1 cellular context compared by ENCODE assay signal in the genomic region with DNA sequence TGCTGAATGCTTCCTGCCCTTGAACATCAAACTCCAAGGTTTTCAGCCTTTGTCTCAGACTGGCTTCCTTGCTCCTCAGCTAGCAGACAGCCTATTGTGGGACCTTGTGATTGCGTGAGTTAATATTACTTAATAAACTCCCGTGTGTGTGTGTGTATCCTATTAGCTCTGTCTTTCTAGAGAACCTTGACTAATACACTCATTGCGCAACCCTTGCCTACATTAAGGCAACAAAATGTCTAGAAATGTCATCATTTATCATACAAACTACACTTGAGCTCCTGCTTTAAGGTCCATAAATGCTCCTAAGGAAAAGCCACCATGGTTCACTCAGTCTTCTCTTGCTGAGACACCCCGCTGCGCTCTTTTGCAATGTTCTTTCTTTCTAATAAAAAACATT.
TF ChIP-seq lines count a peak whose summit lies in the region.

No MANE protein-coding gene starts in this region.

TF ChIP-seq in WTC11, 78 proteins besides CTCF, POLR2A, EP300 and RAD21 (continued from another document):
- TF ChIP-seq, protein P1, sequence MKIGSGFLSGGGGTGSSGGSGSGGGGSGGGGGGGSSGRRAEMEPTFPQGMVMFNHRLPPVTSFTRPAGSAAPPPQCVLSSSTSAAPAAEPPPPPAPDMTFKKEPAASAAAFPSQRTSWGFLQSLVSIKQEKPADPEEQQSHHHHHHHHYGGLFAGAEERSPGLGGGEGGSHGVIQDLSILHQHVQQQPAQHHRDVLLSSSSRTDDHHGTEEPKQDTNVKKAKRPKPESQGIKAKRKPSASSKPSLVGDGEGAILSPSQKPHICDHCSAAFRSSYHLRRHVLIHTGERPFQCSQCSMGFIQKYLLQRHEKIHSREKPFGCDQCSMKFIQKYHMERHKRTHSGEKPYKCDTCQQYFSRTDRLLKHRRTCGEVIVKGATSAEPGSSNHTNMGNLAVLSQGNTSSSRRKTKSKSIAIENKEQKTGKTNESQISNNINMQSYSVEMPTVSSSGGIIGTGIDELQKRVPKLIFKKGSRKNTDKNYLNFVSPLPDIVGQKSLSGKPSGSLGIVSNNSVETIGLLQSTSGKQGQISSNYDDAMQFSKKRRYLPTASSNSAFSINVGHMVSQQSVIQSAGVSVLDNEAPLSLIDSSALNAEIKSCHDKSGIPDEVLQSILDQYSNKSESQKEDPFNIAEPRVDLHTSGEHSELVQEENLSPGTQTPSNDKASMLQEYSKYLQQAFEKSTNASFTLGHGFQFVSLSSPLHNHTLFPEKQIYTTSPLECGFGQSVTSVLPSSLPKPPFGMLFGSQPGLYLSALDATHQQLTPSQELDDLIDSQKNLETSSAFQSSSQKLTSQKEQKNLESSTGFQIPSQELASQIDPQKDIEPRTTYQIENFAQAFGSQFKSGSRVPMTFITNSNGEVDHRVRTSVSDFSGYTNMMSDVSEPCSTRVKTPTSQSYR (CRISPR knock-in tag; IDR thresholded peaks at IDR 0.05) = no peak
- TF ChIP-seq, protein P2, sequence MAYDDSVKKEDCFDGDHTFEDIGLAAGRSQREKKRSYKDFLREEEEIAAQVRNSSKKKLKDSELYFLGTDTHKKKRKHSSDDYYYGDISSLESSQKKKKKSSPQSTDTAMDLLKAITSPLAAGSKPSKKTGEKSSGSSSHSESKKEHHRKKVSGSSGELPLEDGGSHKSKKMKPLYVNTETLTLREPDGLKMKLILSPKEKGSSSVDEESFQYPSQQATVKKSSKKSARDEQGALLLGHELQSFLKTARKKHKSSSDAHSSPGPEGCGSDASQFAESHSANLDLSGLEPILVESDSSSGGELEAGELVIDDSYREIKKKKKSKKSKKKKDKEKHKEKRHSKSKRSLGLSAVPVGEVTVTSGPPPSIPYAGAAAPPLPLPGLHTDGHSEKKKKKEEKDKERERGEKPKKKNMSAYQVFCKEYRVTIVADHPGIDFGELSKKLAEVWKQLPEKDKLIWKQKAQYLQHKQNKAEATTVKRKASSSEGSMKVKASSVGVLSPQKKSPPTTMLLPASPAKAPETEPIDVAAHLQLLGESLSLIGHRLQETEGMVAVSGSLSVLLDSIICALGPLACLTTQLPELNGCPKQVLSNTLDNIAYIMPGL (CRISPR knock-in tag; IDR thresholded peaks at IDR 0.05) = no peak
- no peak for TF ChIP-seq ZNF138 (CRISPR knock-in tag; conservative IDR thresholded peaks at IDR 0.05)
- no peak for TF ChIP-seq NFATC4 (CRISPR knock-in tag; IDR thresholded peaks at IDR 0.05)
- TF ChIP-seq FOXP1 (CRISPR knock-in tag; IDR thresholded peaks at IDR 0.05; ENCODE audit: borderline replicate concordance) = no peak
- TF ChIP-seq OVOL2 (CRISPR knock-in tag; IDR thresholded peaks at IDR 0.05; ENCODE audit: borderline replicate concordance) = no peak
- no peak for TF ChIP-seq CBFB (CRISPR knock-in tag; IDR thresholded peaks at IDR 0.05; ENCODE audit: low read depth)
- TF ChIP-seq, protein P3, sequence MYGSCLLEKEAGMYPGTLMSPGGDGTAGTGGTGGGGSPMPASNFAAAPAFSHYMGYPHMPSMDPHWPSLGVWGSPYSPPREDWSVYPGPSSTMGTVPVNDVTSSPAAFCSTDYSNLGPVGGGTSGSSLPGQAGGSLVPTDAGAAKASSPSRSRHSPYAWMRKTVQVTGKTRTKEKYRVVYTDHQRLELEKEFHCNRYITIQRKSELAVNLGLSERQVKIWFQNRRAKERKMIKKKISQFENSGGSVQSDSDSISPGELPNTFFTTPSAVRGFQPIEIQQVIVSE (CRISPR knock-in tag; IDR thresholded peaks at IDR 0.05; ENCODE audit: borderline replicate concordance) = no peak
- no peak for TF ChIP-seq JUN (CRISPR knock-in tag; IDR thresholded peaks at IDR 0.05)
- TF ChIP-seq ETV6 (CRISPR knock-in tag; IDR thresholded peaks at IDR 0.05) = no peak
- TF ChIP-seq NR2C2 (CRISPR knock-in tag; IDR thresholded peaks at IDR 0.05) = no peak
- TF ChIP-seq, protein P4, sequence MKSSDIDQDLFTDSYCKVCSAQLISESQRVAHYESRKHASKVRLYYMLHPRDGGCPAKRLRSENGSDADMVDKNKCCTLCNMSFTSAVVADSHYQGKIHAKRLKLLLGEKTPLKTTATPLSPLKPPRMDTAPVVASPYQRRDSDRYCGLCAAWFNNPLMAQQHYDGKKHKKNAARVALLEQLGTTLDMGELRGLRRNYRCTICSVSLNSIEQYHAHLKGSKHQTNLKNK (CRISPR knock-in tag; IDR thresholded peaks at IDR 0.05) = no peak
